28 cellular contexts compared by ENCODE assay signal in the genomic region with DNA sequence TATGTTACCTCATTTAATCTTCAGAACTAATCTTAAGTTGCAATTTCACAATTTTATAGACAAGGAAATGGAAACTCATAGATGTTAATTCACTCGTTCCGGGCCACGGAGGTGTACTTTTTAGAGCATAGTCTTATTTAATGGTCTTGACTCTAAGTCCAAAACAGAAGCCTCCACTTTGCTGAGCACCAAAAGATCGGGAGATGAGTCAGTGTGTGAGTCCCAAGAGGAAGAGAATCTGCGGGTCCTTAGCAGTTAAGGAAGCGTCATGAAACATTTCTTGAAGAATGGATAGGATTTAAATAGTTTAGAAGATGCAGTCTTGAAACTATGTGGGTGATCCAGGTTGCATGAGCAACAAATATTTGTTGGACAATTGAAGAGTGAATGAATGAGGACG.
"Had no signal": no experiment of that assay in that cellular context is flagged by ENCODE, and none has a peak within 500 bp of the region (broad histone marks: within the 10 kb centered on the region; RNA-seq: fewer than 3 reads in every experiment).

No MANE protein-coding gene starts in this region.

- H3K9me3 ChIP-seq: colonic mucosa, neutrophil, ovary, right atrium auricular region, testis, transverse colon, uterus had no signal

- H3K36me3 Mint-ChIP-seq: activated naive CD4-positive, alpha-beta T cell treated with anti-CD3 and anti-CD28 coated beads, Interleukin-2, amount 50 U/mL, for 24 hours; mesothelial cell of epicardium; naive B cell; WTC11 had no signal

- H3K27ac ChIP-seq: colonic mucosa, neutrophil, ovary, transverse colon, uterus had no signal

- H3K4me3 Mint-ChIP-seq: activated CD4-positive, alpha-beta T cell treated with anti-CD3 and anti-CD28 coated beads, Interleukin-2, amount 10 ng/mL, durations not matched to agents 7 days and 5 days; activated CD8-positive, alpha-beta T cell treated with anti-CD3 and anti-CD28 coated beads for 36 hours; activated naive CD4-positive, alpha-beta T cell treated with anti-CD3 and anti-CD28 coated beads, Interleukin-2, amount 50 U/mL, for 24 hours; activated naive CD8-positive, alpha-beta T cell treated with anti-CD3 and anti-CD28 coated beads, Interleukin-2, amount 50 U/mL, for 24 hours; effector memory CD8-positive, alpha-beta T cell; mesothelial cell of epicardium; naive B cell; nephron progenitor cell; WTC11 had no signal

- DNase-seq: activated CD4-positive, alpha-beta T cell treated with anti-CD3 and anti-CD28 coated beads for 1 hour; activated CD4-positive, alpha-beta T cell treated with anti-CD3 and anti-CD28 coated beads, Interleukin-2, amount 10 ng/mL, durations not matched to agents 7 days and 5 days; activated CD8-positive, alpha-beta T cell treated with anti-CD3 and anti-CD28 coated beads for 36 hours; activated naive CD8-positive, alpha-beta T cell treated with anti-CD3 and anti-CD28 coated beads, Interleukin-2, amount 50 U/mL, for 24 hours; activated T-cell treated with anti-CD3 and anti-CD28 coated beads, Interleukin-2, amount 50 U/mL, for 48 hours; amygdala; colonic mucosa; effector memory CD8-positive, alpha-beta T cell; erythroblast; hippocampal formation; left colon; mammary epithelial cell; naive B cell; nephron progenitor cell; ovary; stimulated activated CD4-positive, alpha-beta T cell treated with anti-CD3 and anti-CD28 coated beads, Interleukin-15, amount 100 ng/mL, for 24 hours; stimulated activated CD4-positive, alpha-beta T cell treated with anti-CD3 and anti-CD28 coated beads, Interleukin-2, amount 100 ng/mL, for 24 hours; stimulated activated naive CD4-positive, alpha-beta T cell; T-helper 2 cell; testis; transverse colon; uterus had no signal

- H3K36me3 ChIP-seq: colonic mucosa, neutrophil, ovary, right atrium auricular region, transverse colon, uterus had no signal

- H3K27ac Mint-ChIP-seq: activated CD4-positive, alpha-beta T cell treated with anti-CD3 and anti-CD28 coated beads, Interleukin-2, amount 10 ng/mL, durations not matched to agents 7 days and 5 days; activated CD8-positive, alpha-beta T cell treated with anti-CD3 and anti-CD28 coated beads for 36 hours; activated naive CD4-positive, alpha-beta T cell treated with anti-CD3 and anti-CD28 coated beads, Interleukin-2, amount 50 U/mL, for 24 hours; activated naive CD8-positive, alpha-beta T cell treated with anti-CD3 and anti-CD28 coated beads, Interleukin-2, amount 50 U/mL, for 24 hours; activated T-helper 2 cell treated with anti-CD3 and anti-CD28 coated beads, Interferon-gamma antibody, Interleukin-2, Interleukin-4, amounts not matched to agents 10 μg/mL and 5 μg/mL and 100 μg/mL, durations not matched to agents 14 hours and 24 hours and 36 hours; effector memory CD8-positive, alpha-beta T cell; mesothelial cell of epicardium; naive B cell; nephron progenitor cell; WTC11 had no signal

- H3K4me1 Mint-ChIP-seq: activated CD4-positive, alpha-beta T cell treated with anti-CD3 and anti-CD28 coated beads, Interleukin-2, amount 10 ng/mL, durations not matched to agents 7 days and 5 days; activated naive CD4-positive, alpha-beta T cell treated with anti-CD3 and anti-CD28 coated beads, Interleukin-2, amount 50 U/mL, for 24 hours; activated naive CD8-positive, alpha-beta T cell treated with anti-CD3 and anti-CD28 coated beads, Interleukin-2, amount 50 U/mL, for 24 hours; mesothelial cell of epicardium; naive B cell had no signal

- H3K27me3 ChIP-seq: colonic mucosa, ovary, right atrium auricular region, testis, transverse colon, uterus had no signal

- H3K4me1 ChIP-seq: colonic mucosa, transverse colon, uterus had no signal

- ATAC-seq: activated CD8-positive, alpha-beta T cell treated with anti-CD3 and anti-CD28 coated beads for 36 hours; activated naive CD8-positive, alpha-beta T cell treated with anti-CD3 and anti-CD28 coated beads, Interleukin-2, amount 50 U/mL, for 24 hours; effector memory CD8-positive, alpha-beta T cell; left colon; WTC11 had no signal

- H3K27me3 Mint-ChIP-seq: activated CD8-positive, alpha-beta T cell treated with anti-CD3 and anti-CD28 coated beads for 36 hours; activated naive CD4-positive, alpha-beta T cell treated with anti-CD3 and anti-CD28 coated beads, Interleukin-2, amount 50 U/mL, for 24 hours had no signal

- H3K4me3 ChIP-seq: colonic mucosa, ovary, right atrium auricular region, testis, transverse colon, uterus had no signal

- H3K9me3 Mint-ChIP-seq: activated CD4-positive, alpha-beta T cell treated with anti-CD3 and anti-CD28 coated beads, Interleukin-2, amount 10 ng/mL, durations not matched to agents 7 days and 5 days; activated CD8-positive, alpha-beta T cell treated with anti-CD3 and anti-CD28 coated beads for 36 hours; activated naive CD4-positive, alpha-beta T cell treated with anti-CD3 and anti-CD28 coated beads, Interleukin-2, amount 50 U/mL, for 24 hours; activated naive CD8-positive, alpha-beta T cell treated with anti-CD3 and anti-CD28 coated beads, Interleukin-2, amount 50 U/mL, for 24 hours; activated T-helper 2 cell treated with anti-CD3 and anti-CD28 coated beads, Interferon-gamma antibody, Interleukin-2, Interleukin-4, amounts not matched to agents 10 μg/mL and 5 μg/mL and 100 μg/mL, durations not matched to agents 14 hours and 24 hours and 36 hours; effector memory CD8-positive, alpha-beta T cell; mesothelial cell of epicardium; naive B cell; nephron progenitor cell; WTC11 had no signal
